Comparison of ENCODE assay signal across 10 cellular contexts in genomic region chr19:3374369-3375112, GRCh38. TPM values are rescaled to one million over a fixed set of nuclear protein-coding genes. Genes with fewer than 3 reads are reported as not detected.
DNase-seq lines count a peak whose midpoint lies in the region; ATAC-seq and TF ChIP-seq lines count a peak whose summit lies in the region.
"Had no signal": no experiment of that assay in that cellular context is flagged by ENCODE, and none has a peak within 500 bp of the region (broad histone marks: within the 10 kb centered on the region; RNA-seq: fewer than 3 reads in every experiment).

No MANE protein-coding gene starts in this region.

- H3K4me1 Mint-ChIP-seq in endodermal cell, result no peaks in the 10 kb centered on the region

- TF ChIP-seq POLR2A in NB4 (IDR thresholded peaks at IDR 0.05; ENCODE audit: extremely low read depth, insufficient read length) (no peak), thyroid gland (IDR thresholded peaks at IDR 0.05) (no peak)

- no peak overlapping the region for H3K4me3 ChIP-seq in NB4 (ENCODE audit: low read depth, low read length)
- H3K4me3 ChIP-seq in coronary artery, result peak overlapping the region; percentile 62
- H3K4me3 ChIP-seq in mucosa of descending colon, result no peak overlapping the region
- H3K4me3 ChIP-seq in thyroid gland (replicated peaks in 1 of 3), result no peak overlapping the region
- H3K4me3 ChIP-seq in endodermal cell (ENCODE audit: low read length), result no peak overlapping the region
- H3K4me3 ChIP-seq: SJSA1 had no signal

- no peaks in the 10 kb centered on the region for H3K4me1 ChIP-seq in mucosa of descending colon (ENCODE audit: low read depth)
- peaks cover 42 to 45% of the 10 kb centered on the region in 2 donors for H3K4me1 ChIP-seq in thyroid gland
- no peaks in the 10 kb centered on the region for H3K4me1 ChIP-seq in endodermal cell (ENCODE audit: control insufficient read depth, insufficient read depth, low read length)

- 24 to 26% methylated on average over 9 to 10 of the region's 10 CpGs for WGBS in thyroid gland, 2 donors
- 63 to 82% methylated on average over 7 to 10 of the region's 10 CpGs for WGBS in endodermal cell (ENCODE audit: insufficient coverage in 1 of 2, insufficient read length in 1 of 2), 2 experiments

- no peaks in the 10 kb centered on the region for H3K36me3 Mint-ChIP-seq in endodermal cell (ENCODE audit: low read depth)

- peak; percentile 39 for DNase-seq in NB4 (ENCODE audit: low read depth)
- DNase-seq in coronary artery (ENCODE audit: low spot score), result peak; percentile 91
- no peak for DNase-seq in mucosa of descending colon
- peak; percentile 69 to 72 for DNase-seq in thyroid gland
- no peak for DNase-seq in activated CD4-positive, CD25-positive, alpha-beta regulatory T cell treated with anti-CD3 and anti-CD28 coated beads, Interleukin-2, amount 50 U/mL, for 72 hours
- DNase-seq in endodermal cell, result no peak
- no peak for DNase-seq in T1000 (lab: John Stamatoyannopoulos, UW)
- DNase-seq: NCI-H2107 had no signal

- H3K27ac Mint-ChIP-seq in endodermal cell, result no peak overlapping the region

- H3K27ac ChIP-seq in coronary artery (peak overlapping the region; percentile 95 to 97), thyroid gland (peak overlapping the region; percentile 21 to 89 (median 88)), endodermal cell (ENCODE audit: low read depth, low read length) (no peak overlapping the region)
- H3K27ac ChIP-seq: SJSA1 had no signal

- H3K4me3 Mint-ChIP-seq in endodermal cell, result no peak overlapping the region

- intact Hi-C loops in mucosa of descending colon (cut with DNase I, micrococcal nuclease), result no loop called here
- intact Hi-C loops in thyroid gland (cut with DNase I), result no loop called here

- TF ChIP-seq CTCF in NB4 (IDR thresholded peaks at IDR 0.05; ENCODE audit: low read depth, low read length) (no peak), coronary artery (IDR thresholded peaks at IDR 0.05) (no peak), mucosa of descending colon (IDR thresholded peaks at IDR 0.05) (no peak), thyroid gland (IDR thresholded peaks at IDR 0.05) (no peak), endodermal cell (conservative IDR thresholded peaks at IDR 0.05) (no peak)

- H3K27me3 ChIP-seq in thyroid gland (no peaks in the 10 kb centered on the region), endodermal cell (ENCODE audit: control insufficient read depth, insufficient read depth, low read length, poor library complexity, severe bottlenecking) (peaks cover 46% of the 10 kb centered on the region)
- H3K27me3 ChIP-seq: SJSA1 had no signal

- H3K9me3 ChIP-seq in mucosa of descending colon (no peaks in the 10 kb centered on the region), thyroid gland (no peaks in the 10 kb centered on the region), endodermal cell (ENCODE audit: control insufficient read depth, low read length) (no peaks in the 10 kb centered on the region)
- H3K9me3 ChIP-seq: SJSA1 had no signal

- no peaks in the 10 kb centered on the region for H3K9me3 Mint-ChIP-seq in endodermal cell

- no peaks in the 10 kb centered on the region for H3K36me3 ChIP-seq in mucosa of descending colon (ENCODE audit: low read depth)
- no peaks in the 10 kb centered on the region for H3K36me3 ChIP-seq in thyroid gland
- no peaks in the 10 kb centered on the region for H3K36me3 ChIP-seq in endodermal cell (ENCODE audit: control insufficient read depth, insufficient read depth, low read length)

- H3K9ac ChIP-seq in endodermal cell (ENCODE audit: extremely low read depth, low read length, poor library complexity, severe bottlenecking), result no peak overlapping the region

- H3K27me3 Mint-ChIP-seq in endodermal cell (ENCODE audit: insufficient read depth), result peaks cover 56% of the 10 kb centered on the region

- ATAC-seq in mucosa of descending colon (peak; percentile 23), GM19463 (IDR thresholded peaks at IDR 0.05; ENCODE audit: unreplicated experiment) (no peak)

RNA-seq across cellular contexts. Expression of gene NFIC, which starts 8.2 kb away (rescaled TPM):
- total RNA-seq in mucosa of descending colon (100 to 1,000 TPM in 1 of 3 donors, 10 to 100 TPM in 2; 38.4 to 210 (median 79.3) TPM), thyroid gland (100 to 1,000 TPM in 3 of 4 donors, 10 to 100 TPM in 1; 76.2 to 183 (median 132) TPM), endodermal cell (1 to 10 TPM; 5.2 to 6.6 TPM)
- 4.0 TPM for polyA plus RNA-seq in endodermal cell (2013, experiment 1 of 2)
- polyA plus RNA-seq in endodermal cell (2013, experiment 2 of 2), result 3.7 TPM

Comparison
In these comparisons a context has a peak if more than half of its experiments do, and no peak if none do; other contexts are left out.
1. DNase-seq: peak in NB4 (single experiment), coronary artery (single experiment) and thyroid gland (2 of 2); none in mucosa of descending colon (0 of 3), activated CD4-positive, CD25-positive, alpha-beta regulatory T cell treated with anti-CD3 and anti-CD28 coated beads, Interleukin-2, amount 50 U/mL, for 72 hours (single experiment), endodermal cell (single experiment) and T1000 (single experiment).
2. RNA of gene NFIC, which starts 8.2 kb away (total RNA-seq): 76.2 to 183 TPM in thyroid gland and 38.4 to 210 TPM in mucosa of descending colon; 5.2 to 6.6 TPM in endodermal cell; every median in the first group is over 4 times any median in the second.